Comparison of ENCODE assay signal across 8 cellular contexts in the genomic region with DNA sequence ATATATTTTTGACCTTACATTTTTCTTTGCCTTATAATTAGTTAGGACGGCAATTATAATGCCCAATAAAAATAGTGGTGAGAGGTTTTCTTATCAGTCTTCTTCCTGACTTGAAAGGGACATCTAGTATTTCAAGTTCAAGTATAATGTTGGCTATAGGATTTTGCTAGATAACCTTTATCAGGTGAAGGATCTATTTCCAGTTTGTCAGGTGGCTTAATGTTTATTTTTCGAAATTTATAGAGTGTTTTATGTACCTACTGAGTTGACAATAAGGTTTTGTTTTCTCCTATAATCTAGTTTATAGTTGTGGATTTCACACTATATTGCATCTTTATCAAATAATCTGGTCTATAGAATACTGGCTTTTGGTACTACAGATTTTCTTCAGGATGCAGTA.
"Had no signal": no experiment of that assay in that cellular context is flagged by ENCODE, and none has a peak within 500 bp of the region (broad histone marks: within the 10 kb centered on the region; RNA-seq: fewer than 3 reads in every experiment).

No MANE protein-coding gene starts in this region.

- H3K36me3 ChIP-seq: HAP-1 had no signal

- DNase-seq: GM23248, GOT3, H7, KBM-7 had no signal

- H2AFZ ChIP-seq: GM23248 had no signal

- H3K9me3 ChIP-seq: HAP-1 had no signal

- H3K4me1 ChIP-seq: HAP-1 had no signal

- ATAC-seq: HCT116, HepG2 had no signal

- H3K27ac ChIP-seq: GM23248, HL-60 had no signal

- H3K4me3 ChIP-seq: GM23248, HAP-1 had no signal

- H3K9ac ChIP-seq: GM23248 had no signal

- FAIRE-seq: HepG2 had no signal
